In genomic region chr11:2276999-2277328, GRCh38 we compare ENCODE assay signal across 1 cellular context.
A peak's percentile ranks its signal among the peaks of the same experiment; 100 is the strongest.
TF ChIP-seq lines count a peak whose summit lies in the region.

No MANE protein-coding gene starts in this region.

TF ChIP-seq in SK-N-SH, 30 proteins besides CTCF, POLR2A, EP300 and RAD21 (continued from another document):
- peak; percentile 23; the same call in 1 of the 2 replicates for TF ChIP-seq USF1 (IDR thresholded peaks at IDR 0.05; ENCODE audit: borderline replicate concordance, low read depth)
